19 cellular contexts compared by ENCODE assay signal in genomic region chr21:34897828-34898227, GRCh38.
DNase-seq lines count a peak whose midpoint lies in the region; ATAC-seq lines count a peak whose summit lies in the region.
"Had no signal": no experiment of that assay in that cellular context is flagged by ENCODE, and none has a peak within 500 bp of the region (broad histone marks: within the 10 kb centered on the region; RNA-seq: fewer than 3 reads in every experiment).

No MANE protein-coding gene starts in this region.

- peaks cover 20% of the 10 kb centered on the region for H3K36me3 Mint-ChIP-seq in activated T-cell treated with anti-CD3 and anti-CD28 coated beads, Interleukin-2, amount 50 U/mL, for 4 hours (ENCODE audit: insufficient read depth)
- no peaks in the 10 kb centered on the region for H3K36me3 Mint-ChIP-seq in activated T-helper 17 cell treated with anti-CD3 and anti-CD28 coated beads, Interleukin-2, amount 50 U/mL, for 72 hours (ENCODE audit: low read depth)
- H3K36me3 Mint-ChIP-seq in stimulated activated effector memory CD8-positive, alpha-beta T cell treated with anti-CD3 and anti-CD28 coated beads, Interleukin-12 subunit alpha, Interleukin-12 subunit beta, amount 100 ng/mL, for 72 hours: peaks cover 6% of the 10 kb centered on the region

- no peaks in the 10 kb centered on the region for H3K27me3 Mint-ChIP-seq in activated T-cell treated with anti-CD3 and anti-CD28 coated beads, Interleukin-2, amount 50 U/mL, for 4 hours (ENCODE audit: low read depth)
- H3K27me3 Mint-ChIP-seq in activated T-helper 17 cell treated with anti-CD3 and anti-CD28 coated beads, Interleukin-2, amount 50 U/mL, for 72 hours: no peaks in the 10 kb centered on the region
- H3K27me3 Mint-ChIP-seq: CD4-positive, alpha-beta memory T cell had no signal

- ATAC-seq in activated T-cell treated with anti-CD3 and anti-CD28 coated beads, Interleukin-2, amount 50 U/mL, for 4 hours: peak; percentile 78 to 80
- ATAC-seq in activated T-helper 17 cell treated with anti-CD3 and anti-CD28 coated beads, Interleukin-2, amount 50 U/mL, for 72 hours (replicated peaks): peak; percentile 88
- ATAC-seq in stimulated activated effector memory CD8-positive, alpha-beta T cell treated with anti-CD3 and anti-CD28 coated beads, Interleukin-12 subunit alpha, Interleukin-12 subunit beta, amount 100 ng/mL, for 72 hours: peak; percentile 64
- ATAC-seq in HG03108 (IDR thresholded peaks at IDR 0.05; ENCODE audit: unreplicated experiment): no peak
- ATAC-seq: GM12878 had no signal

- peak overlapping the region; percentile 78 for H3K27ac Mint-ChIP-seq in activated T-helper 17 cell treated with anti-CD3 and anti-CD28 coated beads, Interleukin-2, amount 50 U/mL, for 72 hours
- H3K27ac Mint-ChIP-seq in stimulated activated effector memory CD8-positive, alpha-beta T cell treated with anti-CD3 and anti-CD28 coated beads, Interleukin-12 subunit alpha, Interleukin-12 subunit beta, amount 100 ng/mL, for 72 hours: peak overlapping the region; percentile 24

- no peak for DNase-seq in activated T-cell treated with anti-CD3 and anti-CD28 coated beads, Interleukin-2, amount 50 U/mL, for 4 hours
- DNase-seq in activated T-cell treated with anti-CD3 and anti-CD28 coated beads, Interleukin-2, amount 50 U/mL, for 1 hour: no peak
- DNase-seq in stimulated activated CD4-positive, alpha-beta T cell treated with anti-CD3 and anti-CD28 coated beads, Interleukin-1b, Interleukin-23, amount 100 ng/mL, for 48 hours: peak; percentile 13
- no peak for DNase-seq in stimulated activated CD4-positive, alpha-beta T cell treated with anti-CD3 and anti-CD28 coated beads, Interleukin-4, amount 100 ng/mL, for 4 hours
- DNase-seq in stimulated activated effector memory CD8-positive, alpha-beta T cell treated with anti-CD3 and anti-CD28 coated beads, Interleukin-12 subunit alpha, Interleukin-12 subunit beta, amount 100 ng/mL, for 72 hours (ENCODE audit: low spot score in 2 of 2): peak in 1 of 2 donors; percentile 46
- DNase-seq: DMS53, EL, H7, MV-4-11, NCI-H187, NCI-H2107, NCI-H2227 treated with DMSO at 0.1 percent for 48 hours, NCI-H510A treated with DMSO at 0.1 percent for 48 hours, NCI-H82, OCI-M1 had no signal

- peaks cover 4% of the 10 kb centered on the region for H3K9me3 Mint-ChIP-seq in activated T-cell treated with anti-CD3 and anti-CD28 coated beads, Interleukin-2, amount 50 U/mL, for 4 hours
- peaks cover 7% of the 10 kb centered on the region for H3K9me3 Mint-ChIP-seq in activated T-helper 17 cell treated with anti-CD3 and anti-CD28 coated beads, Interleukin-2, amount 50 U/mL, for 72 hours
- no peaks in the 10 kb centered on the region for H3K9me3 Mint-ChIP-seq in stimulated activated effector memory CD8-positive, alpha-beta T cell treated with anti-CD3 and anti-CD28 coated beads, Interleukin-12 subunit alpha, Interleukin-12 subunit beta, amount 100 ng/mL, for 72 hours

- peaks cover 63% of the 10 kb centered on the region for H3K4me1 Mint-ChIP-seq in activated T-cell treated with anti-CD3 and anti-CD28 coated beads, Interleukin-2, amount 50 U/mL, for 4 hours (ENCODE audit: low read depth)
- H3K4me1 Mint-ChIP-seq in activated T-helper 17 cell treated with anti-CD3 and anti-CD28 coated beads, Interleukin-2, amount 50 U/mL, for 72 hours: peaks cover 55% of the 10 kb centered on the region
- H3K4me1 Mint-ChIP-seq in stimulated activated effector memory CD8-positive, alpha-beta T cell treated with anti-CD3 and anti-CD28 coated beads, Interleukin-12 subunit alpha, Interleukin-12 subunit beta, amount 100 ng/mL, for 72 hours: peaks cover 50% of the 10 kb centered on the region

- H3K4me3 Mint-ChIP-seq in activated T-cell treated with anti-CD3 and anti-CD28 coated beads, Interleukin-2, amount 50 U/mL, for 4 hours: no peak overlapping the region
- H3K4me3 Mint-ChIP-seq in activated T-helper 17 cell treated with anti-CD3 and anti-CD28 coated beads, Interleukin-2, amount 50 U/mL, for 72 hours: peak overlapping the region; percentile 6
- no peak overlapping the region for H3K4me3 Mint-ChIP-seq in stimulated activated effector memory CD8-positive, alpha-beta T cell treated with anti-CD3 and anti-CD28 coated beads, Interleukin-12 subunit alpha, Interleukin-12 subunit beta, amount 100 ng/mL, for 72 hours
- H3K4me3 Mint-ChIP-seq: CD4-positive, alpha-beta memory T cell had no signal
